ENCODE assay signal across 11 cellular contexts in genomic region chr1:18946550-18947381, GRCh38. TPM values are rescaled to one million over a fixed set of nuclear protein-coding genes. Genes with fewer than 3 reads are reported as not detected.
DNase-seq lines count a peak whose midpoint lies in the region; ATAC-seq and TF ChIP-seq lines count a peak whose summit lies in the region.
"Had no signal": no experiment of that assay in that cellular context is flagged by ENCODE, and none has a peak within 500 bp of the region (broad histone marks: within the 10 kb centered on the region; RNA-seq: fewer than 3 reads in every experiment).

No MANE protein-coding gene starts in this region.

- no peak overlapping the region for H3K56ac ChIP-seq in mesendoderm (ENCODE audit: low read length)

- H3K4me2 ChIP-seq in mesendoderm (ENCODE audit: low read length) = no peak overlapping the region

- H2AK5ac ChIP-seq in mesendoderm (ENCODE audit: low read length) = peak overlapping the region; percentile 7

- no peak overlapping the region for H2BK120ac ChIP-seq in mesendoderm (ENCODE audit: low read depth, low read length)

- no peak overlapping the region for H3K23ac ChIP-seq in mesendoderm (ENCODE audit: low read length)

- no peak overlapping the region for H3K27ac ChIP-seq in mesendoderm (ENCODE audit: low read depth, low read length)
- peak overlapping the region; percentile 88 to 97 for H3K27ac ChIP-seq in thoracic aorta
- H3K27ac ChIP-seq: foreskin keratinocyte had no signal

- peak overlapping the region; percentile 70 for H3K27ac Mint-ChIP-seq in activated CD4-positive, alpha-beta T cell treated with anti-CD3 and anti-CD28 coated beads, Interleukin-2, amount 10 ng/mL, durations not matched to agents 24 days and 14 days

- H3K4me1 Mint-ChIP-seq in activated CD4-positive, alpha-beta T cell treated with anti-CD3 and anti-CD28 coated beads, Interleukin-2, amount 10 ng/mL, durations not matched to agents 24 days and 14 days = peaks cover 68% of the 10 kb centered on the region

- H3K9ac ChIP-seq in mesendoderm (ENCODE audit: low read length) = no peak overlapping the region

- H3K36me3 ChIP-seq in mesendoderm (ENCODE audit: control insufficient read depth, insufficient read depth, low read length) (no peaks in the 10 kb centered on the region), thoracic aorta (no peaks in the 10 kb centered on the region)

- H3K9me3 ChIP-seq in thoracic aorta = no peaks in the 10 kb centered on the region

- no peak overlapping the region for H4K8ac ChIP-seq in mesendoderm (ENCODE audit: low read depth, low read length)

- H3K4me3 Mint-ChIP-seq in activated CD4-positive, alpha-beta T cell treated with anti-CD3 and anti-CD28 coated beads, Interleukin-2, amount 10 ng/mL, durations not matched to agents 24 days and 14 days = no peak overlapping the region

- H3K9me3 Mint-ChIP-seq in activated CD4-positive, alpha-beta T cell treated with anti-CD3 and anti-CD28 coated beads, Interleukin-2, amount 10 ng/mL, durations not matched to agents 24 days and 14 days = no peaks in the 10 kb centered on the region

- no peak for TF ChIP-seq CTCF in thoracic aorta (IDR thresholded peaks at IDR 0.05)

- intact Hi-C loops in activated CD4-positive, alpha-beta T cell treated with anti-CD3 and anti-CD28 coated beads, Interleukin-2, amount 10 ng/mL, durations not matched to agents 24 days and 14 days (cut with micrococcal nuclease) = no loop called here

- H3K36me3 Mint-ChIP-seq in activated CD4-positive, alpha-beta T cell treated with anti-CD3 and anti-CD28 coated beads, Interleukin-2, amount 10 ng/mL, durations not matched to agents 24 days and 14 days (ENCODE audit: low read depth) = peaks cover 4% of the 10 kb centered on the region

- H3K18ac ChIP-seq in mesendoderm (ENCODE audit: low read length) = no peak overlapping the region

- H3K4me3 ChIP-seq in mesendoderm (ENCODE audit: low read length) (no peak overlapping the region), thoracic aorta (no peak overlapping the region)

- no CpG with 5 or more reads among the region's 15 CpGs for WGBS in mesendoderm (ENCODE audit: extremely low coverage, insufficient coverage, low lambda C conversion rate)

- peaks cover 10% of the 10 kb centered on the region for H3K79me1 ChIP-seq in mesendoderm (ENCODE audit: low read length)

- H3K27me3 ChIP-seq in mesendoderm (ENCODE audit: insufficient read depth, low read length, poor library complexity) (no peaks in the 10 kb centered on the region), thoracic aorta (replicated peaks; ENCODE audit: insufficient read depth) (no peaks in the 10 kb centered on the region)
- H3K27me3 ChIP-seq: foreskin keratinocyte had no signal

- H4K5ac ChIP-seq in mesendoderm (ENCODE audit: low read length) = no peak overlapping the region

- ATAC-seq in thoracic aorta (ENCODE audit: insufficient number of reproducible peaks, low FRiP score, low read depth) = no peak
- no peak for ATAC-seq in GM18520 (IDR thresholded peaks at IDR 0.05; ENCODE audit: unreplicated experiment)
- ATAC-seq: foreskin keratinocyte had no signal

- peaks cover 15% of the 10 kb centered on the region for H3K4me1 ChIP-seq in mesendoderm (ENCODE audit: control insufficient read depth, low read depth, low read length)
- peaks cover 45 to 92% of the 10 kb centered on the region in 2 donors for H3K4me1 ChIP-seq in thoracic aorta (ENCODE audit: control insufficient read depth in 1 of 2, low read depth in 2 of 2)

- H3K79me2 ChIP-seq in mesendoderm (ENCODE audit: control insufficient read depth, insufficient read depth, low read length) = peaks cover 19% of the 10 kb centered on the region

- H2BK5ac ChIP-seq in mesendoderm (ENCODE audit: low read length) = no peak overlapping the region

- no peak for DNase-seq in activated CD4-positive, alpha-beta T cell treated with anti-CD3 and anti-CD28 coated beads, Interleukin-2, amount 10 ng/mL, durations not matched to agents 24 days and 14 days
- no peak for DNase-seq in activated CD4-positive, alpha-beta T cell treated with anti-CD3 and anti-CD28 coated beads, Interleukin-2, amount 50 U/mL, for 1 hour
- peak; percentile 25 for DNase-seq in astrocyte of the hippocampus (ENCODE audit: low read depth, low spot score)
- DNase-seq in mesendoderm = no peak
- DNase-seq in thoracic aorta (ENCODE audit: low spot score) = no peak
- DNase-seq in DMS 273 treated with DMSO at 0.1 percent for 48 hours (lab: John Stamatoyannopoulos, UW) = no peak
- no peak for DNase-seq in RKO (ENCODE audit: low spot score)
- DNase-seq: 8988T, aorta, foreskin keratinocyte had no signal

- no peak overlapping the region for H2BK15ac ChIP-seq in mesendoderm (replicated peaks; ENCODE audit: low read depth)

- no peaks in the 10 kb centered on the region for H3K27me3 Mint-ChIP-seq in activated CD4-positive, alpha-beta T cell treated with anti-CD3 and anti-CD28 coated beads, Interleukin-2, amount 10 ng/mL, durations not matched to agents 24 days and 14 days

- H3K4ac ChIP-seq in mesendoderm (ENCODE audit: low read depth, low read length) = no peak overlapping the region

RNA-seq across cellular contexts. Expression of gene IFFO2, which starts 9.7 kb away (rescaled TPM):
- total RNA-seq in activated CD4-positive, alpha-beta T cell treated with anti-CD3 and anti-CD28 coated beads, Interleukin-2, amount 10 ng/mL, durations not matched to agents 24 days and 14 days = 32.3 and 36.8 TPM in 2 replicates
- 10.7 TPM for polyA plus RNA-seq in mesendoderm (2013, experiment 1 of 2)
- polyA plus RNA-seq in mesendoderm (2013, experiment 2 of 2) = 11.3 TPM
- 10 to 100 TPM; 24.8 to 27.7 TPM for total RNA-seq in thoracic aorta

RNA-seq across cellular contexts. Expression of gene ALDH4A1, which starts 44.4 kb away (rescaled TPM):
- total RNA-seq in activated CD4-positive, alpha-beta T cell treated with anti-CD3 and anti-CD28 coated beads, Interleukin-2, amount 10 ng/mL, durations not matched to agents 24 days and 14 days = 2.8 and 5.2 TPM in 2 replicates
- 12.5 TPM for polyA plus RNA-seq in mesendoderm (2013, experiment 1 of 2)
- polyA plus RNA-seq in mesendoderm (2013, experiment 2 of 2) = 11.6 TPM
- total RNA-seq in thoracic aorta = 10 to 100 TPM in 1 of 2 donors, 1 to 10 TPM in 1; 9.6 to 24.2 TPM
